12 cellular contexts compared by ENCODE assay signal in genomic region chr7:22864855-22865606, GRCh38. TPM values are rescaled to one million over a fixed set of nuclear protein-coding genes. Genes with fewer than 3 reads are reported as not detected.
DNase-seq lines count a peak whose midpoint lies in the region; ATAC-seq and TF ChIP-seq lines count a peak whose summit lies in the region.
"Had no signal": no experiment of that assay in that cellular context is flagged by ENCODE, and none has a peak within 500 bp of the region (broad histone marks: within the 10 kb centered on the region; RNA-seq: fewer than 3 reads in every experiment).

No MANE protein-coding gene starts in this region.

- H3K27ac Mint-ChIP-seq in type B pancreatic cell = no peak overlapping the region
- H3K27ac Mint-ChIP-seq in activated T-helper 2 cell treated with anti-CD3 and anti-CD28 coated beads, Interferon-gamma antibody, Interleukin-2, Interleukin-4, amounts not matched to agents 10 μg/mL and 5 μg/mL and 100 μg/mL, durations not matched to agents 14 hours and 24 hours and 36 hours = no peak overlapping the region

- peak overlapping the region; percentile 27; the same call in 1 of the 2 replicates for H3K27ac ChIP-seq in HUES6 (ENCODE audit: low read depth, low read length)
- H3K27ac ChIP-seq: parathyroid adenoma had no signal

- H3K36me3 Mint-ChIP-seq in type B pancreatic cell = no peaks in the 10 kb centered on the region
- H3K36me3 Mint-ChIP-seq in activated T-helper 2 cell treated with anti-CD3 and anti-CD28 coated beads, Interferon-gamma antibody, Interleukin-2, Interleukin-4, amounts not matched to agents 10 μg/mL and 5 μg/mL and 100 μg/mL, durations not matched to agents 14 hours and 24 hours and 36 hours (ENCODE audit: low read depth) = peaks cover 62% of the 10 kb centered on the region

- intact Hi-C loops in activated T-helper 2 cell treated with anti-CD3 and anti-CD28 coated beads, Interferon-gamma antibody, Interleukin-2, Interleukin-4, amounts not matched to agents 10 μg/mL and 5 μg/mL and 100 μg/mL, durations not matched to agents 14 hours and 24 hours and 36 hours (cut with micrococcal nuclease) = no loop called here

- no peaks in the 10 kb centered on the region for H3K9me3 Mint-ChIP-seq in type B pancreatic cell
- no peaks in the 10 kb centered on the region for H3K9me3 Mint-ChIP-seq in activated T-helper 2 cell treated with anti-CD3 and anti-CD28 coated beads, Interferon-gamma antibody, Interleukin-2, Interleukin-4, amounts not matched to agents 10 μg/mL and 5 μg/mL and 100 μg/mL, durations not matched to agents 14 hours and 24 hours and 36 hours

- H3K27me3 Mint-ChIP-seq in type B pancreatic cell = no peaks in the 10 kb centered on the region
- no peaks in the 10 kb centered on the region for H3K27me3 Mint-ChIP-seq in activated T-helper 2 cell treated with anti-CD3 and anti-CD28 coated beads, Interferon-gamma antibody, Interleukin-2, Interleukin-4, amounts not matched to agents 10 μg/mL and 5 μg/mL and 100 μg/mL, durations not matched to agents 14 hours and 24 hours and 36 hours (ENCODE audit: low read depth)

- no peak overlapping the region for H3K4me3 ChIP-seq in HUES6 (ENCODE audit: low read depth, low read length)
- H3K4me3 ChIP-seq: tibial nerve had no signal

- H3K27me3 ChIP-seq in HUES6 (ENCODE audit: control insufficient read depth, insufficient read depth, low read length) = no peaks in the 10 kb centered on the region
- H3K27me3 ChIP-seq: tibial nerve had no signal

- peak; percentile 47 for DNase-seq in D341Med (ENCODE audit: low spot score)
- peak; percentile 58 for DNase-seq in fibroblast of gingiva (ENCODE audit: low read depth)
- DNase-seq in omental fat pad (ENCODE audit: low spot score) = no peak
- no peak for DNase-seq in type B pancreatic cell (ENCODE audit: extremely low spot score, unreplicated experiment)
- DNase-seq in activated T-helper 2 cell treated with anti-CD3 and anti-CD28 coated beads, Interferon-gamma antibody, Interleukin-2, Interleukin-4, amounts not matched to agents 10 μg/mL and 5 μg/mL and 100 μg/mL, durations not matched to agents 14 hours and 24 hours and 36 hours (ENCODE audit: low spot score) = no peak
- DNase-seq in GM19238 (ENCODE audit: insufficient read length, low spot score) = no peak
- DNase-seq: erythroblast, kidney glomerular epithelial cell had no signal

- H3K4me1 Mint-ChIP-seq in type B pancreatic cell (ENCODE audit: unreplicated experiment) = no peaks in the 10 kb centered on the region
- H3K4me1 Mint-ChIP-seq in activated T-helper 2 cell treated with anti-CD3 and anti-CD28 coated beads, Interferon-gamma antibody, Interleukin-2, Interleukin-4, amounts not matched to agents 10 μg/mL and 5 μg/mL and 100 μg/mL, durations not matched to agents 14 hours and 24 hours and 36 hours (ENCODE audit: low read depth) = peaks cover 10% of the 10 kb centered on the region

- H3K36me3 ChIP-seq in HUES6 (ENCODE audit: control insufficient read depth, insufficient read depth, low read length) = peaks cover 40% of the 10 kb centered on the region

- peaks cover 6% of the 10 kb centered on the region; the same call in 1 of the 2 replicates for H3K4me1 ChIP-seq in HUES6 (ENCODE audit: control insufficient read depth, insufficient read depth, low read length)
- H3K4me1 ChIP-seq: parathyroid adenoma had no signal

- peak overlapping the region; percentile 17 for H3K9ac ChIP-seq in HUES6 (ENCODE audit: low read length)
- H3K9ac ChIP-seq: parathyroid adenoma had no signal

- no peak overlapping the region for H3K4me3 Mint-ChIP-seq in type B pancreatic cell
- H3K4me3 Mint-ChIP-seq in activated T-helper 2 cell treated with anti-CD3 and anti-CD28 coated beads, Interferon-gamma antibody, Interleukin-2, Interleukin-4, amounts not matched to agents 10 μg/mL and 5 μg/mL and 100 μg/mL, durations not matched to agents 14 hours and 24 hours and 36 hours (ENCODE audit: low read depth) = no peak overlapping the region

- H3K9me3 ChIP-seq in HUES6 (ENCODE audit: control insufficient read depth, insufficient read depth, low read depth, low read length) = no peaks in the 10 kb centered on the region
- H3K9me3 ChIP-seq: tibial nerve had no signal

- TF ChIP-seq CTCF in omental fat pad (IDR thresholded peaks at IDR 0.05) = no peak
- no peak for TF ChIP-seq CTCF in type B pancreatic cell (conservative IDR thresholded peaks at IDR 0.05)

- ATAC-seq in omental fat pad (ENCODE audit: low FRiP score) = peak; percentile 20
- ATAC-seq in HG03159 (IDR thresholded peaks at IDR 0.05; ENCODE audit: unreplicated experiment) = no peak

RNA-seq across cellular contexts. Expression of gene TOMM7, which starts 42.4 kb away (rescaled TPM):
- total RNA-seq in omental fat pad = 100 to 1,000 TPM; 139 to 212 (median 163) TPM
- total RNA-seq in type B pancreatic cell (ENCODE audit: low replicate concordance) = 222 and 327 TPM in 2 replicates
- 216 and 221 TPM in 2 replicates for total RNA-seq in activated T-helper 2 cell treated with anti-CD3 and anti-CD28 coated beads, Interferon-gamma antibody, Interleukin-2, Interleukin-4, amounts not matched to agents 10 μg/mL and 5 μg/mL and 100 μg/mL, durations not matched to agents 14 hours and 24 hours and 36 hours

Comparison
In these comparisons a context has a peak if more than half of its experiments do, and no peak if none do; other contexts are left out.
1. DNase-seq: peak in D341Med (single experiment) and fibroblast of gingiva (single experiment); none in omental fat pad (single experiment), type B pancreatic cell (single experiment), activated T-helper 2 cell treated with anti-CD3 and anti-CD28 coated beads, Interferon-gamma antibody, Interleukin-2, Interleukin-4, amounts not matched to agents 10 μg/mL and 5 μg/mL and 100 μg/mL, durations not matched to agents 14 hours and 24 hours and 36 hours (single experiment) and GM19238 (single experiment).